26 cellular contexts compared by ENCODE assay signal in genomic region chr1:56396524-56397067, GRCh38.
A peak's percentile ranks its signal among the peaks of the same experiment; 100 is the strongest.
DNase-seq lines count a peak whose midpoint lies in the region; ATAC-seq, FAIRE-seq and TF ChIP-seq lines count a peak whose summit lies in the region.
"Had no signal": no experiment of that assay in that cellular context is flagged by ENCODE, and none has a peak within 500 bp of the region (broad histone marks: within the 10 kb centered on the region; RNA-seq: fewer than 3 reads in every experiment).

No MANE protein-coding gene starts in this region.

- no peak for ATAC-seq in HG03175 (IDR thresholded peaks at IDR 0.05; ENCODE audit: unreplicated experiment)
- ATAC-seq: HepG2, WTC11 had no signal

- H2BK12ac ChIP-seq in mesenchymal stem cell (ENCODE audit: low read length in 2 of 2): no peak overlapping the region

- FAIRE-seq in D721Med (lab: Jason Lieb, UNC): peak; percentile 11
- FAIRE-seq: GM12892, HepG2, pancreas had no signal

- no peaks in the 10 kb centered on the region for H3K27me3 Mint-ChIP-seq in MCF 10A (ENCODE audit: insufficient read depth, unreplicated experiment)

- no peak overlapping the region for H4K8ac ChIP-seq in mesenchymal stem cell (ENCODE audit: low read length)

- no peak overlapping the region for H3K14ac ChIP-seq in mesenchymal stem cell (ENCODE audit: low read length in 2 of 2)

- CTCF ChIA-PET in MCF 10A (lab: Yijun Ruan, JAX): no interaction called here

- H3K4me2 ChIP-seq in mesenchymal stem cell (ENCODE audit: low read length, poor library complexity, severe bottlenecking): no peak overlapping the region

- 49% methylated on average over 4 of the region's 4 CpGs for WGBS in esophagus muscularis mucosa
- 38% methylated on average over 4 of the region's 4 CpGs for WGBS in mesenchymal stem cell

- H3K4me1 ChIP-seq in esophagus muscularis mucosa (peaks cover 11 to 16% (median 14%) of the 10 kb centered on the region in 4 donors), mesenchymal stem cell (ENCODE audit: control insufficient read depth, insufficient read depth, low read depth, low read length) (no peaks in the 10 kb centered on the region)
- H3K4me1 ChIP-seq: pancreas, transverse colon had no signal

- DNase-seq in D721Med (ENCODE audit: insufficient read length, low spot score): no peak
- peak; percentile 69 for DNase-seq in NCI-H748 (lab: John Stamatoyannopoulos, UW; ENCODE audit: unreplicated experiment)
- no peak for DNase-seq in esophagus muscularis mucosa (ENCODE audit: extremely low spot score)
- DNase-seq in mesenchymal stem cell: no peak
- no peak for DNase-seq in SK-N-DZ (ENCODE audit: low spot score)
- DNase-seq in RPMI8226: no peak
- DNase-seq in MCF 10A (ENCODE audit: unreplicated experiment): no peak
- DNase-seq: activated naive CD4-positive, alpha-beta T cell treated with anti-CD3 and anti-CD28 coated beads, Interleukin-2, amount 50 U/mL, for 16 hours; EL; foreskin melanocyte; H7; hypothalamus; Kasumi-1; NCI-H1092; NCI-H2171; NCI-H526; OCI-M1; pancreas; T-helper 9 cell; transverse colon had no signal

- no peak for TF ChIP-seq POLR2A in esophagus muscularis mucosa (IDR thresholded peaks at IDR 0.05; ENCODE audit: low read depth)

- H2BK120ac ChIP-seq in mesenchymal stem cell (ENCODE audit: low read depth, low read length): no peak overlapping the region

- no peak overlapping the region for H3K4me3 Mint-ChIP-seq in MCF 10A (ENCODE audit: unreplicated experiment)
- H3K4me3 Mint-ChIP-seq: WTC11 had no signal

- H3K4me1 Mint-ChIP-seq in MCF 10A (ENCODE audit: insufficient read depth, unreplicated experiment): no peaks in the 10 kb centered on the region

- no peaks in the 10 kb centered on the region for H3K36me3 Mint-ChIP-seq in MCF 10A (ENCODE audit: insufficient read depth, unreplicated experiment)
- H3K36me3 Mint-ChIP-seq: WTC11 had no signal

- no TSS peak for BruUV-seq in MCF 10A (replicated peaks; lab: Mats Ljungman, UMichigan)

- TF ChIP-seq CTCF in D721Med (IDR thresholded peaks at IDR 0.05; ENCODE audit: insufficient read depth, missing control alignments) (no peak), esophagus muscularis mucosa (IDR thresholded peaks at IDR 0.05) (no peak), MCF 10A (IDR thresholded peaks at IDR 0.05; ENCODE audit: unreplicated experiment) (no peak)

- TF ChIP-seq EP300 in esophagus muscularis mucosa (IDR thresholded peaks at IDR 0.05): no peak

- H3K9me3 Mint-ChIP-seq in MCF 10A (ENCODE audit: unreplicated experiment): no peaks in the 10 kb centered on the region

- no peak overlapping the region for H2BK5ac ChIP-seq in mesenchymal stem cell (ENCODE audit: low read depth, low read length, poor library complexity, severe bottlenecking)

- no peak overlapping the region for H3K18ac ChIP-seq in mesenchymal stem cell (ENCODE audit: low read depth in 1 of 2, low read length in 2 of 2)

- no peaks in the 10 kb centered on the region for H3K27me3 ChIP-seq in esophagus muscularis mucosa
- H3K27me3 ChIP-seq in mesenchymal stem cell (ENCODE audit: control insufficient read depth in 1 of 2, insufficient read depth in 1 of 2, low read length in 2 of 2): no peaks in the 10 kb centered on the region
- H3K27me3 ChIP-seq: pancreas, transverse colon had no signal

- no peak overlapping the region for H2AFZ ChIP-seq in mesenchymal stem cell (ENCODE audit: low read depth, low read length)

- peaks cover 0 to 8% (median 0%) of the 10 kb centered on the region in 4 donors for H3K9me3 ChIP-seq in esophagus muscularis mucosa
- H3K9me3 ChIP-seq in mesenchymal stem cell (ENCODE audit: control insufficient read depth, low read length): no peaks in the 10 kb centered on the region
- H3K9me3 ChIP-seq: pancreas, transverse colon had no signal

- H3K36me3 ChIP-seq in esophagus muscularis mucosa (no peaks in the 10 kb centered on the region), mesenchymal stem cell (ENCODE audit: control insufficient read depth in 1 of 2, insufficient read depth in 2 of 2, low read depth in 1 of 2, low read length in 2 of 2) (no peaks in the 10 kb centered on the region)
- H3K36me3 ChIP-seq: pancreas, transverse colon had no signal

- peak overlapping the region; percentile 56 for H3K9ac ChIP-seq in mesenchymal stem cell (ENCODE audit: low read length)

- POLR2A ChIA-PET in MCF 10A (lab: Yijun Ruan, JAX): no interaction called here

- H3K4me3 ChIP-seq in esophagus muscularis mucosa (no peak overlapping the region), mesenchymal stem cell (ENCODE audit: insufficient read depth in 1 of 2, low read depth in 1 of 2, low read length in 2 of 2) (peak overlapping the region in 1 of 2 experiments; percentile 57)
- H3K4me3 ChIP-seq: pancreas, transverse colon had no signal

- H3K4ac ChIP-seq in mesenchymal stem cell (ENCODE audit: low read depth in 1 of 2, low read length in 2 of 2): no peak overlapping the region

- H3K23ac ChIP-seq in mesenchymal stem cell (ENCODE audit: low read length in 2 of 2): no peak overlapping the region

- H4K91ac ChIP-seq in mesenchymal stem cell (ENCODE audit: low read length): no peak overlapping the region

- no peak overlapping the region for H3K27ac Mint-ChIP-seq in MCF 10A (ENCODE audit: low read depth, unreplicated experiment)
- H3K27ac Mint-ChIP-seq: WTC11 had no signal

- H2BK15ac ChIP-seq in mesenchymal stem cell (ENCODE audit: low read depth, poor library complexity, severe bottlenecking): no peak overlapping the region

- peak overlapping the region in 3 of 4 donors; percentile 28 to 48 (median 36) for H3K27ac ChIP-seq in esophagus muscularis mucosa (replicated peaks in 1 of 4)
- H3K27ac ChIP-seq in mesenchymal stem cell (ENCODE audit: low read length, poor library complexity, severe bottlenecking): no peak overlapping the region
- H3K27ac ChIP-seq: C4-2B, HL-60, pancreas, transverse colon had no signal

- H2AK5ac ChIP-seq in mesenchymal stem cell (ENCODE audit: low read length, severe bottlenecking): no peak overlapping the region

- H3K79me1 ChIP-seq in mesenchymal stem cell (replicated peaks; ENCODE audit: low read length, poor library complexity, severe bottlenecking): no peaks in the 10 kb centered on the region

- intact Hi-C loops in esophagus muscularis mucosa (cut with DNase I) (no loop called here), MCF 10A (cut with micrococcal nuclease) (no loop called here)
